8 cellular contexts compared by ENCODE assay signal in the genomic region with DNA sequence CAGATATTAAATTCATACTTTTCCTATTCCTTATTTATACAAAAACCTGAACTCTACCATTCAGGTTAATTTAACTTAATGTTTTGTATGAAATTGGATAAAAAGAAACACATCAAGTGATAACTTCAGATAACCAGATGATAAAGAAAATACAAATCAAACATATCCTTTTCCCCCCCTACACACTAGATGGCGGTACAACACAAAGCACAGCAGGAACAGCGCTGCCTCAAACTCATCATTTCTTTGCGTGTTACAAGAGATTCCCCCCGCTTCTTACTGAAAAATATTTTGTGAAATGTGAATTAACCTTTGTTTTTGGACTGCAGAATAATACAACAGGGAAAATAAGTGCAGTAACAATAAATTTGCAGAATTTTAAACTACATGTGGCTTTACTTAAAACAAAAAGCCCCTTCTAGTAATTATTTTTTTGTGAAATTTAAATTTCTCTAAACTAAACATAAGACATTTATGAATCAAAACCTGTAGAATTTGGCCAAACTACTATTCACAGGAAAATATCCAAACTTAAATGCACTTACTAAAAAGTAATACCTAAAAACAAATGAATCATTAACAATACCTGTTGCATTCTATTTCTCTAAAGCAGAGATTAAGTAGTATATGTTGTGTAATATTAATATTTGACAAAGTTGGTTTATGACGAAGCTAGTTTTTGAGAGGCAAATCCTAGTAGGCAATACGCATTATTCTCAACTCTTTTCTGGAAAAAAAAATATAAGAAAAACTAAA.
A peak's percentile ranks its signal among the peaks of the same experiment; 100 is the strongest.
DNase-seq lines count a peak whose midpoint lies in the region; ATAC-seq, FAIRE-seq and TF ChIP-seq lines count a peak whose summit lies in the region.

No MANE protein-coding gene starts in this region.

- POLR2A ChIA-PET in activated CD8-positive, alpha-beta T cell treated with anti-CD3 and anti-CD28 coated beads for 36 hours (lab: Charles Lee), result no interaction called here

- no peak for TF ChIP-seq POLR2A in GM12891 (IDR thresholded peaks at IDR 0.05; ENCODE audit: low read depth, low read length)

- DNase-seq in AG09309 (ENCODE audit: low read depth) (peak; percentile 49), GM12891 (ENCODE audit: insufficient read length, low spot score) (peak; percentile 0), NCI-H526 treated with DMSO at 0.1 percent for 48 hours (lab: John Stamatoyannopoulos, UW) (peak; percentile 84), fibroblast of pulmonary artery (ENCODE audit: low read depth) (peak; percentile 86), omental fat pad (ENCODE audit: low spot score) (no peak)
- DNase-seq in activated CD8-positive, alpha-beta T cell treated with anti-CD3 and anti-CD28 coated beads for 36 hours, result peak; percentile 49

- no peak overlapping the region for H3K27ac Mint-ChIP-seq in activated CD8-positive, alpha-beta T cell treated with anti-CD3 and anti-CD28 coated beads for 36 hours

- no peaks in the 10 kb centered on the region for H3K36me3 Mint-ChIP-seq in activated CD8-positive, alpha-beta T cell treated with anti-CD3 and anti-CD28 coated beads for 36 hours (ENCODE audit: low read depth)

- no peak overlapping the region for H3K4me3 ChIP-seq in AG09309 (ENCODE audit: control insufficient read depth, low read depth, low read length)
- H3K4me3 ChIP-seq in fibroblast of pulmonary artery (replicated peaks; ENCODE audit: low read depth, low read length), result no peak overlapping the region

- H3K27me3 Mint-ChIP-seq in activated CD8-positive, alpha-beta T cell treated with anti-CD3 and anti-CD28 coated beads for 36 hours, result no peaks in the 10 kb centered on the region

- CTCF ChIA-PET in activated CD8-positive, alpha-beta T cell treated with anti-CD3 and anti-CD28 coated beads for 36 hours (lab: Charles Lee), result interaction anchor here (0.7 to 2.7 kb wide), 13 partner anchors 12 to 634 kb away, joined by 3 to 70 read pairs (median 3); no protein-coding TSS in a partner anchor

- intact Hi-C loops in activated CD8-positive, alpha-beta T cell treated with anti-CD3 and anti-CD28 coated beads for 36 hours (cut with micrococcal nuclease), result loop anchor here (1.0 to 10.0 kb wide), 3 partner anchors 165 to 627 kb away; no protein-coding TSS in a partner anchor

- H3K9me3 Mint-ChIP-seq in activated CD8-positive, alpha-beta T cell treated with anti-CD3 and anti-CD28 coated beads for 36 hours, result no peaks in the 10 kb centered on the region

- H3K4me3 Mint-ChIP-seq in activated CD8-positive, alpha-beta T cell treated with anti-CD3 and anti-CD28 coated beads for 36 hours, result no peak overlapping the region

- peak; percentile 91 for TF ChIP-seq CTCF in AG09309 (IDR thresholded peaks at IDR 0.05; ENCODE audit: control insufficient read depth, insufficient read depth, low read depth, low read length, missing control alignments)
- TF ChIP-seq CTCF in activated CD8-positive, alpha-beta T cell treated with anti-CD3 and anti-CD28 coated beads for 36 hours (IDR thresholded peaks at IDR 0.05), result peak; percentile 91
- peak; percentile 89 for TF ChIP-seq CTCF in fibroblast of pulmonary artery (IDR thresholded peaks at IDR 0.05; ENCODE audit: low read length, missing control alignments)
- peak in 2 of 3 donors; percentile 26 to 34 for TF ChIP-seq CTCF in omental fat pad (IDR thresholded peaks at IDR 0.05)

- peaks cover 2% of the 10 kb centered on the region for H3K4me1 Mint-ChIP-seq in activated CD8-positive, alpha-beta T cell treated with anti-CD3 and anti-CD28 coated beads for 36 hours (ENCODE audit: low read depth)

- ATAC-seq in HG03342 (IDR thresholded peaks at IDR 0.05; ENCODE audit: unreplicated experiment) (peak; percentile 84), omental fat pad (ENCODE audit: low FRiP score) (peak; percentile 62), GM19023 (IDR thresholded peaks at IDR 0.05; ENCODE audit: unreplicated experiment) (no peak)
- ATAC-seq in activated CD8-positive, alpha-beta T cell treated with anti-CD3 and anti-CD28 coated beads for 36 hours, result no peak

- FAIRE-seq in GM12891 (lab: Jason Lieb, UNC), result peak; percentile 61

TF ChIP-seq in GM12891, 5 proteins besides CTCF, POLR2A, EP300 and RAD21:
- TF ChIP-seq PAX5 (IDR thresholded peaks at IDR 0.05; ENCODE audit: insufficient read depth, low read length, severe bottlenecking) (no peak), SPI1 (IDR thresholded peaks at IDR 0.05; ENCODE audit: low read depth, low read length) (no peak), TAF1 (IDR thresholded peaks at IDR 0.05; ENCODE audit: low read depth, low read length) (no peak), POU2F2 (IDR thresholded peaks at IDR 0.05; ENCODE audit: low read depth, low read length) (no peak), POLR2AphosphoS5 (IDR thresholded peaks at IDR 0.05; ENCODE audit: low read depth, low read length) (no peak)
TF ChIP-seq in GM12891: peak in this region for 0.

Comparison
In these comparisons a context has a peak if more than half of its experiments do, and no peak if none do; other contexts are left out.
1. CTCF ChIP-seq: peak in every context shown above with its lines; median percentile 91 in AG09309; 91 in activated CD8-positive, alpha-beta T cell treated with anti-CD3 and anti-CD28 coated beads for 36 hours; 89 in fibroblast of pulmonary artery; 30 in omental fat pad.
2. ATAC-seq: peak in HG03342 (single experiment) and omental fat pad (single experiment); none in activated CD8-positive, alpha-beta T cell treated with anti-CD3 and anti-CD28 coated beads for 36 hours (single experiment) and GM19023 (single experiment).